ENCODE assay signal across 1 cellular context in genomic region chr13:113314112-113314511, GRCh38. TPM values are rescaled to one million over a fixed set of nuclear protein-coding genes. Genes with fewer than 3 reads are reported as not detected.
"Had no signal": no experiment of that assay in that cellular context is flagged by ENCODE, and none has a peak within 500 bp of the region (broad histone marks: within the 10 kb centered on the region; RNA-seq: fewer than 3 reads in every experiment).

No MANE protein-coding gene starts in this region.

RNA-seq across cellular contexts. Expression of gene GRTP1, which starts 49.8 kb away (rescaled TPM):
- total RNA-seq: RPMI7951 had no signal
